Comparison of ENCODE assay signal across 10 cellular contexts in the genomic region with DNA sequence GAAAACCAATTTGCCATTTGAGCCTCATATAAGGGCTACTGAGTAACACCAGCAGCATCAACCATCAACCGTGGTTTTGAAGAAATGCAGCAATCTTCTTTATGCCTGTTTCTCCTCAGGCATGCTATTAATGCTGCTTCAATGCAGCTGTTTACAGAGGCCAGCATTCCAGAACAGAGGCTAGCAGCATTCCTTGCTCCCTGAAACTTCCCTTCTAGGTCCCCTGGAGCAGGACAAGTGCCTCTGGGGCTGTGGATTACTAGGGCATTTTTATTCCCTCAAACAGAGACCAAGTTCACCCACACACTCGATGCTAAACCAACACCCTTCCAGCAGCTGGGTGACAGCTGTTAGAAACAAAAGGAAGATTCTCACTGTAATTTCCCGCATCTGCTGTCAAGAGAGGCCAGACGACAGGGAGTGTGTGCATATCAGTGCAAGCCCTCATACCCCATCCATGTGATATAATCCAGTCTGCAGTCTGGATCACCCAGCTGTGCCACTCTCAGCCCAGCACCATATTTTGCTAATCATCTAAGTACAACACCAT. TPM values are rescaled to one million over a fixed set of nuclear protein-coding genes. Genes with fewer than 3 reads are reported as not detected.
A peak's percentile ranks its signal among the peaks of the same experiment; 100 is the strongest.
DNase-seq lines count a peak whose midpoint lies in the region; ATAC-seq and TF ChIP-seq lines count a peak whose summit lies in the region.
"Had no signal": no experiment of that assay in that cellular context is flagged by ENCODE, and none has a peak within 500 bp of the region (broad histone marks: within the 10 kb centered on the region; RNA-seq: fewer than 3 reads in every experiment).

No MANE protein-coding gene starts in this region.

- H3K27me3 ChIP-seq in IMR-90 (ENCODE audit: control insufficient read depth, insufficient read depth, low read length), result peaks cover 8% of the 10 kb centered on the region
- H3K27me3 ChIP-seq: upper lobe of right lung had no signal

- DNase-seq in AG08396 (ENCODE audit: low spot score) (peak; percentile 26), IMR-90 (peak; percentile 18), astrocyte of the spinal cord (ENCODE audit: low read depth, low spot score) (peak; percentile 17), Kasumi-1 (lab: John Stamatoyannopoulos, UW) (no peak)
- DNase-seq in activated T-cell treated with anti-CD3 and anti-CD28 coated beads, Interleukin-2, amount 50 U/mL, for 48 hours, result no peak
- DNase-seq: left colon, upper lobe of right lung had no signal

- no peak overlapping the region for H2BK5ac ChIP-seq in IMR-90 (ENCODE audit: low read depth, low read length, poor library complexity, severe bottlenecking)

- no peak overlapping the region; the same call in 1 of the 2 replicates for H3K4me2 ChIP-seq in IMR-90 (ENCODE audit: low read depth, low read length)

- WGBS in IMR-90 (ENCODE audit: extremely low coverage in 2 of 2, insufficient read length in 1 of 2), 2 experiments, result 23% methylated on average over 1 of the region's 4 CpGs; no CpG with 5 or more reads in 1 of the 2 experiments
- WGBS in mesodermal cell (ENCODE audit: insufficient coverage in 2 of 2), 2 experiments, result 43 to 61% methylated on average over 3 of the region's 4 CpGs

- H4K5ac ChIP-seq in IMR-90 (ENCODE audit: low read depth, low read length), result no peak overlapping the region

- TF ChIP-seq POLR2A in IMR-90 (IDR thresholded peaks at IDR 0.05; ENCODE audit: low read depth, low read length), result no peak

- TF ChIP-seq CTCF in IMR-90 (conservative IDR thresholded peaks at IDR 0.05; ENCODE audit: low read depth, low read length), result no peak
- no peak for TF ChIP-seq CTCF in astrocyte of the spinal cord (IDR thresholded peaks at IDR 0.05; ENCODE audit: low read depth, low read length)

- no TSS peak for BruUV-seq in IMR-90 (replicated peaks; lab: Mats Ljungman, UMichigan)

- dilution Hi-C loops in IMR-90 (cut with HindIII; ENCODE audit: low sequenced_read_pairs, unreplicated experiment), result no loop called here

- no peak overlapping the region for H3K14ac ChIP-seq in IMR-90 (replicated peaks; ENCODE audit: low read depth, low read length)

- H2AK9ac ChIP-seq in IMR-90 (replicated peaks; ENCODE audit: low read depth, low read length, poor library complexity), result no peak overlapping the region

- H4K20me1 ChIP-seq in IMR-90 (ENCODE audit: insufficient read depth, low read length), result no peaks in the 10 kb centered on the region

- intact Hi-C loops in IMR-90 (cut with micrococcal nuclease), result no loop called here

- no peak overlapping the region for H2BK15ac ChIP-seq in IMR-90 (ENCODE audit: low read depth, low read length)

- CTCF ChIA-PET in IMR-90 (lab: Yijun Ruan, JAX), result interaction anchor here (0.6 kb wide), 1 partner anchor 33 kb away, joined by 4 read pairs; no protein-coding TSS in a partner anchor

- H3K36me3 ChIP-seq in IMR-90 (ENCODE audit: control insufficient read depth, insufficient read depth, low read length), result no peaks in the 10 kb centered on the region
- H3K36me3 ChIP-seq in mesodermal cell (ENCODE audit: control insufficient read depth, insufficient read depth, low read length), result no peaks in the 10 kb centered on the region
- H3K36me3 ChIP-seq: upper lobe of right lung had no signal

- no peak overlapping the region for H2AFZ ChIP-seq in IMR-90 (replicated peaks; ENCODE audit: low read length, poor library complexity)

- H3K4me3 ChIP-seq in IMR-90 (ENCODE audit: insufficient read depth, low read depth, low read length), result no peak overlapping the region
- no peak overlapping the region for H3K4me3 ChIP-seq in astrocyte of the spinal cord (ENCODE audit: low read depth, low read length)
- no peak overlapping the region for H3K4me3 ChIP-seq in mesodermal cell (ENCODE audit: extremely low read depth, insufficient read depth, low read length, poor library complexity, severe bottlenecking)
- H3K4me3 ChIP-seq: upper lobe of right lung had no signal

- H2AK5ac ChIP-seq in IMR-90 (ENCODE audit: low read depth, low read length), result no peak overlapping the region

- no peak overlapping the region for H4K8ac ChIP-seq in IMR-90 (ENCODE audit: low read depth in 2 of 2, low read length in 2 of 2)

- in situ Hi-C loops in IMR-90 (cut with MboI; ENCODE audit: low sequenced_read_pairs) (no loop called here), astrocyte of the spinal cord (cut with HindIII; ENCODE audit: low sequenced_read_pairs) (no loop called here)

- H3K56ac ChIP-seq in IMR-90 (ENCODE audit: extremely low read depth, insufficient read depth, low read length), result no peak overlapping the region

- no peak overlapping the region for H3K23ac ChIP-seq in IMR-90 (ENCODE audit: low read depth, low read length)

- H4K91ac ChIP-seq in IMR-90 (ENCODE audit: insufficient read depth, low read depth, low read length), result no peak overlapping the region

- ATAC-seq in IMR-90 (ENCODE audit: low read depth), result peak; percentile 92
- no peak for ATAC-seq in HG03280 (IDR thresholded peaks at IDR 0.05; ENCODE audit: unreplicated experiment)
- no peak for ATAC-seq in HG02885 (IDR thresholded peaks at IDR 0.05; ENCODE audit: poor library complexity, unreplicated experiment)
- ATAC-seq: left colon, upper lobe of right lung had no signal

- H3K9ac ChIP-seq in IMR-90 (ENCODE audit: low read depth, low read length), result no peak overlapping the region

- POLR2A ChIA-PET in IMR-90 (lab: Charles Lee; ENCODE audit: unreplicated experiment), result no interaction called here

- H2BK20ac ChIP-seq in IMR-90 (ENCODE audit: low read depth, low read length), result no peak overlapping the region

- H3K9me3 ChIP-seq in IMR-90 (ENCODE audit: control insufficient read depth, insufficient read depth, low read length), result no peaks in the 10 kb centered on the region
- no peaks in the 10 kb centered on the region for H3K9me3 ChIP-seq in mesodermal cell (ENCODE audit: control insufficient read depth, low read length)
- H3K9me3 ChIP-seq: upper lobe of right lung had no signal

- no peaks in the 10 kb centered on the region for H3K9me1 ChIP-seq in IMR-90 (ENCODE audit: insufficient read depth, low read length)

- H3K4me1 ChIP-seq in IMR-90 (ENCODE audit: control insufficient read depth, insufficient read depth, low read length), result peaks cover 3% of the 10 kb centered on the region; the same call in 1 of the 2 replicates
- no peaks in the 10 kb centered on the region for H3K4me1 ChIP-seq in mesodermal cell (ENCODE audit: control insufficient read depth, insufficient read depth, low read length, poor library complexity, severe bottlenecking)
- H3K4me1 ChIP-seq: upper lobe of right lung had no signal

- no peaks in the 10 kb centered on the region for H3K79me1 ChIP-seq in IMR-90 (ENCODE audit: low read depth in 1 of 2, low read length in 2 of 2)

- H3K27ac ChIP-seq in IMR-90 (ENCODE audit: insufficient read depth, low read length), result no peak overlapping the region
- H3K27ac ChIP-seq in mesodermal cell (ENCODE audit: low read depth, low read length, severe bottlenecking), result peak overlapping the region; percentile 80
- H3K27ac ChIP-seq: upper lobe of right lung had no signal

- TF ChIP-seq RAD21 in IMR-90 (IDR thresholded peaks at IDR 0.05; ENCODE audit: low read length), result no peak

- H3K18ac ChIP-seq in IMR-90 (ENCODE audit: low read depth, low read length), result no peak overlapping the region

- no peak overlapping the region for H2BK120ac ChIP-seq in IMR-90 (ENCODE audit: low read depth, low read length)

- no peak overlapping the region for H3K4ac ChIP-seq in IMR-90 (ENCODE audit: low read depth, low read length)

TF ChIP-seq in IMR-90, 13 proteins besides CTCF, POLR2A, EP300 and RAD21:
- TF ChIP-seq ELK1 (IDR thresholded peaks at IDR 0.05; ENCODE audit: borderline replicate concordance, low read depth, low read length) (no peak), NFE2L2 (IDR thresholded peaks at IDR 0.05; ENCODE audit: low read depth, low read length) (no peak), MAFK (IDR thresholded peaks at IDR 0.05; ENCODE audit: low read depth, low read length) (no peak), CEBPB (IDR thresholded peaks at IDR 0.05; ENCODE audit: low read depth, low read length) (no peak), MAZ (IDR thresholded peaks at IDR 0.05; ENCODE audit: borderline replicate concordance, low read depth, low read length) (no peak), RFX5 (IDR thresholded peaks at IDR 0.05; ENCODE audit: low read depth, low read length) (no peak), FOS (IDR thresholded peaks at IDR 0.05; ENCODE audit: low read depth, low read length) (no peak), USF2 (IDR thresholded peaks at IDR 0.05; ENCODE audit: low read depth, low read length) (no peak), BHLHE40 (IDR thresholded peaks at IDR 0.05; ENCODE audit: low read depth, low read length) (no peak), RCOR1 (IDR thresholded peaks at IDR 0.05; ENCODE audit: insufficient replicate concordance, low read length) (no peak), MXI1 (IDR thresholded peaks at IDR 0.05; ENCODE audit: borderline replicate concordance, low read depth, low read length) (no peak), CHD1 (IDR thresholded peaks at IDR 0.05; ENCODE audit: low read depth, low read length) (no peak), SMC3 (IDR thresholded peaks at IDR 0.05; ENCODE audit: low read depth, low read length) (no peak)

RNA-seq across cellular contexts. Expression of gene HOMER2, which starts 57.5 kb away (rescaled TPM):
- total RNA-seq in IMR-90 (2012; rRNA removed), result 0.54 and 0.56 TPM in 2 replicates
- polyA plus RNA-seq in IMR-90 (2012; rRNA removed), result 0.79 and 0.92 TPM in 2 replicates
- polyA plus RNA-seq in IMR-90 (2012; cell fraction: cytosol; rRNA removed), result 0.35 and 1.0 TPM in 2 replicates
- 0.59 and 1.3 TPM in 2 replicates for polyA plus RNA-seq in IMR-90 (2012; cell fraction: nucleus; rRNA removed; ENCODE audit: low replicate concordance)
- 8.6 TPM for polyA plus RNA-seq in mesodermal cell (2013, experiment 1 of 2)
- polyA plus RNA-seq in mesodermal cell (2013, experiment 2 of 2), result 8.0 TPM

Comparison
In these comparisons a context has a peak if more than half of its experiments do, and no peak if none do; other contexts are left out.
1. DNase-seq: peak in AG08396 (single experiment), IMR-90 (single experiment) and astrocyte of the spinal cord (single experiment); none in Kasumi-1 (0 of 2) and activated T-cell treated with anti-CD3 and anti-CD28 coated beads, Interleukin-2, amount 50 U/mL, for 48 hours (0 of 2).